In the genomic region with DNA sequence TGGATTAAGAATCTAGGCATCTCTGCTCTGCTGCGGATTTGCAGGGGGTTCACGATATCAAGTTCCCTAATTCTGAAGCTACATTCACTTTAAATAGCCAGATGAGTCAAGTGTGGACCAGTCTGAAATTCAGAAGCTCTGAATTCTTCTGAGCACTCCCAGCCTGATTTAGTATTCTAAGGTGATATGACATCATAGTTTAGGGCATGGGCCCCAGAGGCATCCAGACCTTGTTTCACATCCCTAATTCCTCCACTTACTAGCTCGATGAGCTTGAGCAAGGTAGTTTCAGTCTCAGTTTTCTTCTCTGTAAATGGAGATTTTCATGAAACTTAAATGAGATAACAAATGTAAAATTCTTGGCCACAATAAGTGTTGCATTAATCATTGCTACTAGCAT, we compare ENCODE assay signal across 9 cellular contexts.
DNase-seq lines count a peak whose midpoint lies in the region; ATAC-seq and TF ChIP-seq lines count a peak whose summit lies in the region.
"Had no signal": no experiment of that assay in that cellular context is flagged by ENCODE, and none has a peak within 500 bp of the region (broad histone marks: within the 10 kb centered on the region; RNA-seq: fewer than 3 reads in every experiment).

No MANE protein-coding gene starts in this region.

- WGBS in mesendoderm (ENCODE audit: extremely low coverage, insufficient coverage, low lambda C conversion rate): no CpG with 5 or more reads among the region's 3 CpGs

- peak; percentile 62 for DNase-seq in CD1c-positive myeloid dendritic cell (ENCODE audit: extremely low spot score)
- DNase-seq in MM.1S: peak; percentile 71
- no peak for DNase-seq in mesendoderm
- no peak for DNase-seq in NCI-H1417 (lab: John Stamatoyannopoulos, UW)
- DNase-seq in CD8-positive, alpha-beta T cell: no peak
- no peak for DNase-seq in NCI-H510A treated with DMSO at 0.1 percent for 48 hours (lab: John Stamatoyannopoulos, UW)
- DNase-seq: nucleus accumbens had no signal

- H3K9me2 ChIP-seq in MM.1S (replicated peaks; ENCODE audit: insufficient read depth, low read length): no peaks in the 10 kb centered on the region

- no peak overlapping the region for H2BK120ac ChIP-seq in mesendoderm (ENCODE audit: low read depth, low read length)

- H3K4me1 ChIP-seq in MM.1S (ENCODE audit: low read length) (peaks cover 11% of the 10 kb centered on the region), mesendoderm (ENCODE audit: control insufficient read depth, low read depth, low read length) (no peaks in the 10 kb centered on the region)
- H3K4me1 ChIP-seq in CD8-positive, alpha-beta T cell (ENCODE audit: insufficient read depth, low read length): no peaks in the 10 kb centered on the region

- no peak overlapping the region for H3K56ac ChIP-seq in mesendoderm (ENCODE audit: low read length)

- ATAC-seq in GM19324 (IDR thresholded peaks at IDR 0.05; ENCODE audit: low FRiP score, unreplicated experiment) (peak; percentile 97), HG02852 (IDR thresholded peaks at IDR 0.05; ENCODE audit: unreplicated experiment) (peak; percentile 99)
- ATAC-seq in CD8-positive, alpha-beta T cell: no peak

- H3K4me3 Mint-ChIP-seq in CD8-positive, alpha-beta T cell: no peak overlapping the region

- no peaks in the 10 kb centered on the region for H3K36me3 Mint-ChIP-seq in CD8-positive, alpha-beta T cell

- no peak overlapping the region for H4K8ac ChIP-seq in mesendoderm (ENCODE audit: low read depth, low read length)

- H4K20me1 ChIP-seq in MM.1S (ENCODE audit: insufficient read depth, low read length): no peaks in the 10 kb centered on the region

- TF ChIP-seq CTCF in MM.1S (IDR thresholded peaks at IDR 0.05; ENCODE audit: low read length): no peak
- no peak for TF ChIP-seq CTCF in CD8-positive, alpha-beta T cell (IDR thresholded peaks at IDR 0.05)

- no peak overlapping the region for H3K18ac ChIP-seq in mesendoderm (ENCODE audit: low read length)

- no peak overlapping the region for H3K9ac ChIP-seq in MM.1S (ENCODE audit: low read length)
- no peak overlapping the region for H3K9ac ChIP-seq in mesendoderm (ENCODE audit: low read length)

- no peak overlapping the region for H2BK5ac ChIP-seq in mesendoderm (ENCODE audit: low read length)

- H3K36me3 ChIP-seq in MM.1S (replicated peaks; ENCODE audit: insufficient read depth, low read length): no peaks in the 10 kb centered on the region
- H3K36me3 ChIP-seq in mesendoderm (ENCODE audit: control insufficient read depth, insufficient read depth, low read length): no peaks in the 10 kb centered on the region
- H3K36me3 ChIP-seq in CD8-positive, alpha-beta T cell (ENCODE audit: insufficient read depth, low read length): no peaks in the 10 kb centered on the region

- POLR2A ChIA-PET in CD8-positive, alpha-beta T cell (lab: Charles Lee): no interaction called here

- no peak overlapping the region for H3K23ac ChIP-seq in mesendoderm (ENCODE audit: low read length)

- H3K4ac ChIP-seq in mesendoderm (ENCODE audit: low read depth, low read length): no peak overlapping the region

- H3K4me1 Mint-ChIP-seq in CD8-positive, alpha-beta T cell (ENCODE audit: low read depth): no peaks in the 10 kb centered on the region

- H3K27me3 ChIP-seq in MM.1S (replicated peaks; ENCODE audit: insufficient read depth, low read length) (no peaks in the 10 kb centered on the region), mesendoderm (ENCODE audit: insufficient read depth, low read length, poor library complexity) (no peaks in the 10 kb centered on the region)
- no peaks in the 10 kb centered on the region for H3K27me3 ChIP-seq in CD8-positive, alpha-beta T cell (ENCODE audit: insufficient read depth, low read length)

- peak overlapping the region; percentile 48; the same call in 1 of the 2 replicates for H3K27ac ChIP-seq in MM.1S (ENCODE audit: low read length)
- H3K27ac ChIP-seq in mesendoderm (ENCODE audit: low read depth, low read length): no peak overlapping the region
- H3K27ac ChIP-seq in CD8-positive, alpha-beta T cell (ENCODE audit: low read depth, low read length): no peak overlapping the region

- intact Hi-C loops in CD8-positive, alpha-beta T cell (cut with DNase I, micrococcal nuclease): no loop called here

- no peak overlapping the region for H2AK5ac ChIP-seq in mesendoderm (ENCODE audit: low read length)

- peaks cover 8% of the 10 kb centered on the region; the same call in 1 of the 2 replicates for H3F3A ChIP-seq in MM.1S (ENCODE audit: insufficient read depth, low read length)

- no peak overlapping the region for H4K5ac ChIP-seq in mesendoderm (ENCODE audit: low read length)

- H3K27ac Mint-ChIP-seq in CD8-positive, alpha-beta T cell: no peak overlapping the region

- no peaks in the 10 kb centered on the region for H3K79me2 ChIP-seq in MM.1S (ENCODE audit: low read length)
- no peaks in the 10 kb centered on the region for H3K79me2 ChIP-seq in mesendoderm (ENCODE audit: control insufficient read depth, insufficient read depth, low read length)

- H2BK15ac ChIP-seq in mesendoderm (replicated peaks; ENCODE audit: low read depth): no peak overlapping the region

- CTCF ChIA-PET in CD8-positive, alpha-beta T cell (lab: Charles Lee): no interaction called here

- no peaks in the 10 kb centered on the region for H3K9me3 ChIP-seq in MM.1S (replicated peaks; ENCODE audit: insufficient read depth, low read length)
- no peaks in the 10 kb centered on the region for H3K9me3 ChIP-seq in CD8-positive, alpha-beta T cell (ENCODE audit: low read length)

- H3K27me3 Mint-ChIP-seq in CD8-positive, alpha-beta T cell (ENCODE audit: low read depth): no peaks in the 10 kb centered on the region

- H2AFZ ChIP-seq in MM.1S (ENCODE audit: low read length): peak overlapping the region; percentile 17; the same call in 1 of the 2 replicates

- no peak overlapping the region for H3K4me3 ChIP-seq in MM.1S (ENCODE audit: low read length)
- no peak overlapping the region for H3K4me3 ChIP-seq in mesendoderm (ENCODE audit: low read length)
- no peak overlapping the region for H3K4me3 ChIP-seq in CD8-positive, alpha-beta T cell (ENCODE audit: low read depth, low read length)

- H3K4me2 ChIP-seq in MM.1S (ENCODE audit: low read depth, low read length): peak overlapping the region; percentile 42
- H3K4me2 ChIP-seq in mesendoderm (ENCODE audit: low read length): no peak overlapping the region

- no peaks in the 10 kb centered on the region for H3K79me1 ChIP-seq in mesendoderm (ENCODE audit: low read length)

- no peaks in the 10 kb centered on the region for H3K9me3 Mint-ChIP-seq in CD8-positive, alpha-beta T cell

Comparison
In these comparisons a context has a peak if more than half of its experiments do, and no peak if none do; other contexts are left out.
1. DNase-seq: peak in CD1c-positive myeloid dendritic cell (single experiment) and MM.1S (single experiment); none in mesendoderm (single experiment), NCI-H1417 (0 of 3), CD8-positive, alpha-beta T cell (0 of 7) and NCI-H510A treated with DMSO at 0.1 percent for 48 hours (single experiment).